Comparison of ENCODE assay signal across 19 cellular contexts in the genomic region with DNA sequence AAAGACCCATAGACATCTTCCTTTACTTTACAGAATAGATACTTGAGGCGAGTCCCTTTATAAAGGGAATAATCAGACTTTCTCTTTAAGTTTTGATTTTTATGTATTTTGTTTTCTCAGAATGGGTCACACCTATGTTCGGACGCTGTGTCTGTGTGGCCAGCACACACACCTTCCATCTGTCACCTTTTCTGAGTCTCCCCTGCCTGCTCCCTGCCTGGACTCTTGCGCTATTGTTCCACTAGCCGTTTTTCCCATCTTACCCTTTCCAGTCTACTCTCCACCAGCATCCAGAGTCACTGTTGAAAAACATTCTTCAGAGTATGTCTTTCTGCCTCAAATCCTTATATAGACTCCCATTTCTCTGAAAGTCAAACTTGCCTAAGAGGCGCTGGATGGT.
DNase-seq lines count a peak whose midpoint lies in the region; ATAC-seq and TF ChIP-seq lines count a peak whose summit lies in the region.
"Had no signal": no experiment of that assay in that cellular context is flagged by ENCODE, and none has a peak within 500 bp of the region (broad histone marks: within the 10 kb centered on the region; RNA-seq: fewer than 3 reads in every experiment).

No MANE protein-coding gene starts in this region.

- H3K23ac ChIP-seq in mesenchymal stem cell (ENCODE audit: low read length in 2 of 2) = no peak overlapping the region

- H3K4me3 ChIP-seq in mesenchymal stem cell (ENCODE audit: insufficient read depth in 1 of 2, low read depth in 1 of 2, low read length in 2 of 2) = no peak overlapping the region
- H3K4me3 ChIP-seq in smooth muscle cell = no peak overlapping the region
- H3K4me3 ChIP-seq: skin epidermis had no signal

- H3K9me3 Mint-ChIP-seq in WTC11 (no peaks in the 10 kb centered on the region), type B pancreatic cell (no peaks in the 10 kb centered on the region)
- H3K9me3 Mint-ChIP-seq: activated CD4-positive, alpha-beta T cell treated with anti-CD3 and anti-CD28 coated beads, Interleukin-2, amount 10 ng/mL, durations not matched to agents 7 days and 5 days; activated naive CD4-positive, alpha-beta T cell treated with anti-CD3 and anti-CD28 coated beads, Interleukin-2, amount 10 ng/mL, durations not matched to agents 7 days and 5 days; naive thymus-derived CD8-positive, alpha-beta T cell had no signal

- H3K4me3 Mint-ChIP-seq in WTC11 (no peak overlapping the region), type B pancreatic cell (no peak overlapping the region)
- H3K4me3 Mint-ChIP-seq: activated CD4-positive, alpha-beta T cell treated with anti-CD3 and anti-CD28 coated beads, Interleukin-2, amount 10 ng/mL, durations not matched to agents 7 days and 5 days; activated naive CD4-positive, alpha-beta T cell treated with anti-CD3 and anti-CD28 coated beads, Interleukin-2, amount 10 ng/mL, durations not matched to agents 7 days and 5 days; naive thymus-derived CD8-positive, alpha-beta T cell had no signal

- H3K27ac ChIP-seq in mesenchymal stem cell (ENCODE audit: low read length, poor library complexity, severe bottlenecking) (no peak overlapping the region), smooth muscle cell (ENCODE audit: low read depth) (peak overlapping the region; percentile 81)
- H3K27ac ChIP-seq: C4-2B, parathyroid adenoma had no signal

- H2BK5ac ChIP-seq in mesenchymal stem cell (ENCODE audit: low read depth, low read length, poor library complexity, severe bottlenecking) = no peak overlapping the region

- DNase-seq in G401 (ENCODE audit: low spot score) (peak; percentile 78), WTC11 (ENCODE audit: low spot score) (no peak), mesenchymal stem cell (no peak), smooth muscle cell (lab: John Stamatoyannopoulos, UW; ENCODE audit: unreplicated experiment) (no peak), NCI-H2107 (lab: John Stamatoyannopoulos, UW) (no peak), type B pancreatic cell (ENCODE audit: extremely low spot score, unreplicated experiment) (no peak), SK-N-DZ (ENCODE audit: low spot score) (no peak)
- DNase-seq: activated CD4-positive, alpha-beta T cell treated with anti-CD3 and anti-CD28 coated beads, Interleukin-2, amount 10 ng/mL, durations not matched to agents 7 days and 5 days; activated naive CD4-positive, alpha-beta T cell treated with anti-CD3 and anti-CD28 coated beads, Interleukin-2, amount 10 ng/mL, durations not matched to agents 7 days and 5 days; amniotic stem cell; dermis blood vessel endothelial cell; HCEC 1CT; naive thymus-derived CD8-positive, alpha-beta T cell; NCI-H187; stimulated activated CD4-positive, alpha-beta T cell treated with anti-CD3 and anti-CD28 coated beads, Interleukin-2, amount 100 ng/mL, for 24 hours had no signal

- H3K79me2 ChIP-seq in smooth muscle cell (ENCODE audit: low read depth) = peaks cover 22% of the 10 kb centered on the region
- H3K79me2 ChIP-seq: parathyroid adenoma had no signal

- H3K27ac Mint-ChIP-seq in WTC11 (no peak overlapping the region), type B pancreatic cell (no peak overlapping the region)
- H3K27ac Mint-ChIP-seq: activated CD4-positive, alpha-beta T cell treated with anti-CD3 and anti-CD28 coated beads, Interleukin-2, amount 10 ng/mL, durations not matched to agents 7 days and 5 days; activated naive CD4-positive, alpha-beta T cell treated with anti-CD3 and anti-CD28 coated beads, Interleukin-2, amount 10 ng/mL, durations not matched to agents 7 days and 5 days had no signal

- H4K8ac ChIP-seq in mesenchymal stem cell (ENCODE audit: low read length) = peak overlapping the region; percentile 28

- peak overlapping the region in 1 of 2 experiments; percentile 18 for H2BK12ac ChIP-seq in mesenchymal stem cell (ENCODE audit: low read length in 2 of 2)

- H3K18ac ChIP-seq in mesenchymal stem cell (ENCODE audit: low read depth in 1 of 2, low read length in 2 of 2) = peak overlapping the region; percentile 59 to 65

- H3K79me1 ChIP-seq in mesenchymal stem cell (replicated peaks; ENCODE audit: low read length, poor library complexity, severe bottlenecking) = peaks cover 14% of the 10 kb centered on the region

- 96% methylated on average over 5 of the region's 6 CpGs for WGBS in mesenchymal stem cell
- WGBS in smooth muscle cell (ENCODE audit: low lambda C conversion rate) = 93% methylated on average over 6 of the region's 6 CpGs

- no peaks in the 10 kb centered on the region for H3K36me3 ChIP-seq in mesenchymal stem cell (ENCODE audit: control insufficient read depth in 1 of 2, insufficient read depth in 2 of 2, low read depth in 1 of 2, low read length in 2 of 2)
- H3K36me3 ChIP-seq in smooth muscle cell (ENCODE audit: low read depth) = no peaks in the 10 kb centered on the region

- POLR2A ChIA-PET in WTC11 (lab: Charles Lee) = no interaction called here

- H4K20me1 ChIP-seq in smooth muscle cell (ENCODE audit: low read depth) = peaks cover 47% of the 10 kb centered on the region

- no peaks in the 10 kb centered on the region for H3K9me3 ChIP-seq in mesenchymal stem cell (ENCODE audit: control insufficient read depth, low read length)
- no peaks in the 10 kb centered on the region for H3K9me3 ChIP-seq in smooth muscle cell (replicated peaks; ENCODE audit: low read depth)

- H2AK5ac ChIP-seq in mesenchymal stem cell (ENCODE audit: low read length, severe bottlenecking) = peak overlapping the region; percentile 53

- peaks cover 19% of the 10 kb centered on the region for H3F3A ChIP-seq in smooth muscle cell (ENCODE audit: low read depth)

- CTCF ChIA-PET in WTC11 (lab: Charles Lee) = interaction anchor here (1.6 kb wide), 1 partner anchor 412 kb away, joined by 4 read pairs; no protein-coding TSS in a partner anchor

- no peak overlapping the region for H3K9ac ChIP-seq in mesenchymal stem cell (ENCODE audit: low read length)
- no peak overlapping the region for H3K9ac ChIP-seq in smooth muscle cell (ENCODE audit: low read depth)
- H3K9ac ChIP-seq: parathyroid adenoma had no signal

- no peak for TF ChIP-seq CTCF in WTC11 (IDR thresholded peaks at IDR 0.05)
- TF ChIP-seq CTCF in smooth muscle cell (IDR thresholded peaks at IDR 0.05; ENCODE audit: borderline replicate concordance, insufficient read depth, poor library complexity, severe bottlenecking) = no peak
- no peak for TF ChIP-seq CTCF in type B pancreatic cell (conservative IDR thresholded peaks at IDR 0.05)

- H3K4me1 Mint-ChIP-seq in WTC11 (peaks cover 78% of the 10 kb centered on the region), type B pancreatic cell (ENCODE audit: unreplicated experiment) (peaks cover 77% of the 10 kb centered on the region)
- H3K4me1 Mint-ChIP-seq: activated CD4-positive, alpha-beta T cell treated with anti-CD3 and anti-CD28 coated beads, Interleukin-2, amount 10 ng/mL, durations not matched to agents 7 days and 5 days; activated naive CD4-positive, alpha-beta T cell treated with anti-CD3 and anti-CD28 coated beads, Interleukin-2, amount 10 ng/mL, durations not matched to agents 7 days and 5 days had no signal

- H2BK15ac ChIP-seq in mesenchymal stem cell (ENCODE audit: low read depth, poor library complexity, severe bottlenecking) = no peak overlapping the region

- H3K4me2 ChIP-seq in mesenchymal stem cell (ENCODE audit: low read length, poor library complexity, severe bottlenecking) (no peak overlapping the region), smooth muscle cell (no peak overlapping the region)

- peak overlapping the region; percentile 10 to 61 for H3K4ac ChIP-seq in mesenchymal stem cell (ENCODE audit: low read depth in 1 of 2, low read length in 2 of 2)

- H4K91ac ChIP-seq in mesenchymal stem cell (ENCODE audit: low read length) = no peak overlapping the region

- H3K27me3 Mint-ChIP-seq in WTC11 (ENCODE audit: low read depth) (no peaks in the 10 kb centered on the region), type B pancreatic cell (no peaks in the 10 kb centered on the region)
- H3K27me3 Mint-ChIP-seq: naive thymus-derived CD8-positive, alpha-beta T cell had no signal

- no peak overlapping the region for H2BK120ac ChIP-seq in mesenchymal stem cell (ENCODE audit: low read depth, low read length)

- in situ Hi-C loops in G401 (cut with HindIII; ENCODE audit: low sequenced_read_pairs) = no loop called here

- H3K36me3 Mint-ChIP-seq in WTC11 (no peaks in the 10 kb centered on the region), type B pancreatic cell (peaks cover 4% of the 10 kb centered on the region)
- H3K36me3 Mint-ChIP-seq: activated naive CD4-positive, alpha-beta T cell treated with anti-CD3 and anti-CD28 coated beads, Interleukin-2, amount 10 ng/mL, durations not matched to agents 7 days and 5 days; naive thymus-derived CD8-positive, alpha-beta T cell had no signal

- ATAC-seq in WTC11 (no peak), HG02588 (IDR thresholded peaks at IDR 0.05; ENCODE audit: unreplicated experiment) (no peak)
- ATAC-seq: naive thymus-derived CD8-positive, alpha-beta T cell had no signal

- no peak overlapping the region for H3K14ac ChIP-seq in mesenchymal stem cell (ENCODE audit: low read length in 2 of 2)

- H3K27me3 ChIP-seq in mesenchymal stem cell (ENCODE audit: control insufficient read depth in 1 of 2, insufficient read depth in 1 of 2, low read length in 2 of 2) = no peaks in the 10 kb centered on the region
- no peaks in the 10 kb centered on the region for H3K27me3 ChIP-seq in smooth muscle cell (ENCODE audit: low read depth)

- H2AFZ ChIP-seq in mesenchymal stem cell (ENCODE audit: low read depth, low read length) = no peak overlapping the region
- no peak overlapping the region for H2AFZ ChIP-seq in smooth muscle cell (ENCODE audit: low read depth)
- H2AFZ ChIP-seq: parathyroid adenoma had no signal

- H3K4me1 ChIP-seq in mesenchymal stem cell (ENCODE audit: control insufficient read depth, insufficient read depth, low read depth, low read length) = peaks cover 16% of the 10 kb centered on the region
- H3K4me1 ChIP-seq in smooth muscle cell (ENCODE audit: low read depth) = peaks cover 50% of the 10 kb centered on the region
- H3K4me1 ChIP-seq: parathyroid adenoma had no signal

TF ChIP-seq in WTC11, 78 proteins besides CTCF, POLR2A, EP300 and RAD21 (continues in another document):
- TF ChIP-seq, protein P1, sequence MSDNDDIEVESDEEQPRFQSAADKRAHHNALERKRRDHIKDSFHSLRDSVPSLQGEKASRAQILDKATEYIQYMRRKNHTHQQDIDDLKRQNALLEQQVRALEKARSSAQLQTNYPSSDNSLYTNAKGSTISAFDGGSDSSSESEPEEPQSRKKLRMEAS (CRISPR knock-in tag; IDR thresholded peaks at IDR 0.05) = no peak
